17 cellular contexts compared by ENCODE assay signal in the genomic region with DNA sequence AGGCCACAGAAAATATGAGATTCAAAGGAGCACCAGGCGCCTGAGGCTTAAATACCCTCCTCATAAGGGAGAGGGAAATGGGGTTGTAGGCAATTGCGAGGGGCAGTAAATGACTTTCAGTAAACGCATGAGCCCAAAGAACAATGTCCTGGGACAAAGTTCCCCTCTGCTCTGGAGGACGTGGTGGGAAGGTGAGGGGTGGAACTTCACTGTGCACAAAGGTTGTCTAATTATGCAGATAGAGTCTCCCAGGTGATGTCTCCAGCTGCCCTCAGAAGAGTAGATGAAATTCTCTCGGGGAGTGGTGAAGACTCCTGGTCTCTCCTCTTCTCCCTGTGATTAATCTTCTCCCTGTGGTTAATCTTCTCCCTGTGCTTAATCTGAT. TPM values are rescaled to one million over a fixed set of nuclear protein-coding genes. Genes with fewer than 3 reads are reported as not detected.
"Had no signal": no experiment of that assay in that cellular context is flagged by ENCODE, and none has a peak within 500 bp of the region (broad histone marks: within the 10 kb centered on the region; RNA-seq: fewer than 3 reads in every experiment).

No MANE protein-coding gene starts in this region.

- H3K4me3 Mint-ChIP-seq: activated CD4-positive, alpha-beta memory T cell treated with anti-CD3 and anti-CD28 coated beads, Interleukin-2, amount 10 ng/mL, durations not matched to agents 7 days and 5 days; activated CD4-positive, alpha-beta T cell treated with anti-CD3 and anti-CD28 coated beads for 36 hours; activated naive CD4-positive, alpha-beta T cell treated with anti-CD3 and anti-CD28 coated beads, Interleukin-2, amount 10 ng/mL, durations not matched to agents 7 days and 5 days; activated T-cell treated with anti-CD3 and anti-CD28 coated beads, Interleukin-2, amount 50 U/mL, for 24 hours; T-helper 17 cell had no signal

- H3K36me3 ChIP-seq: ascending aorta, pancreas, tibial nerve had no signal

- H3K9me3 Mint-ChIP-seq: activated CD4-positive, alpha-beta memory T cell treated with anti-CD3 and anti-CD28 coated beads, Interleukin-2, amount 10 ng/mL, durations not matched to agents 7 days and 5 days; activated naive CD4-positive, alpha-beta T cell treated with anti-CD3 and anti-CD28 coated beads, Interleukin-2, amount 10 ng/mL, durations not matched to agents 7 days and 5 days; activated T-cell treated with anti-CD3 and anti-CD28 coated beads, Interleukin-2, amount 50 U/mL, for 24 hours had no signal

- H3K4me3 ChIP-seq: ascending aorta, pancreas, tibial nerve had no signal

- H3K27me3 ChIP-seq: ascending aorta, pancreas, tibial nerve had no signal

- FAIRE-seq: bronchial epithelial cell, pancreas had no signal

- H3K9me3 ChIP-seq: ascending aorta, pancreas, tibial nerve had no signal

- H3K27ac ChIP-seq: ascending aorta, pancreas, tibial nerve had no signal

- H3K4me1 ChIP-seq: ascending aorta had no signal

- H3K27ac Mint-ChIP-seq: activated CD4-positive, alpha-beta memory T cell treated with anti-CD3 and anti-CD28 coated beads, Interleukin-2, amount 10 ng/mL, durations not matched to agents 7 days and 5 days; activated CD4-positive, alpha-beta T cell treated with anti-CD3 and anti-CD28 coated beads for 36 hours; activated naive CD4-positive, alpha-beta T cell treated with anti-CD3 and anti-CD28 coated beads, Interleukin-2, amount 10 ng/mL, durations not matched to agents 7 days and 5 days; activated T-cell treated with anti-CD3 and anti-CD28 coated beads, Interleukin-2, amount 50 U/mL, for 24 hours; T-helper 17 cell had no signal

- H3K36me3 Mint-ChIP-seq: activated naive CD4-positive, alpha-beta T cell treated with anti-CD3 and anti-CD28 coated beads, Interleukin-2, amount 10 ng/mL, durations not matched to agents 7 days and 5 days had no signal

- H3K4me1 Mint-ChIP-seq: activated CD4-positive, alpha-beta memory T cell treated with anti-CD3 and anti-CD28 coated beads, Interleukin-2, amount 10 ng/mL, durations not matched to agents 7 days and 5 days; activated naive CD4-positive, alpha-beta T cell treated with anti-CD3 and anti-CD28 coated beads, Interleukin-2, amount 10 ng/mL, durations not matched to agents 7 days and 5 days; T-helper 17 cell had no signal

- DNase-seq: activated CD4-positive, alpha-beta memory T cell treated with anti-CD3 and anti-CD28 coated beads, Interleukin-2, amount 10 ng/mL, durations not matched to agents 7 days and 5 days; activated CD4-positive, alpha-beta T cell treated with anti-CD3 and anti-CD28 coated beads for 36 hours; activated naive CD4-positive, alpha-beta T cell treated with anti-CD3 and anti-CD28 coated beads, Interleukin-2, amount 10 ng/mL, durations not matched to agents 7 days and 5 days; activated T-cell treated with anti-CD3 and anti-CD28 coated beads, Interleukin-2, amount 50 U/mL, for 24 hours; hippocampal formation; kidney glomerular epithelial cell; pancreas; stimulated activated CD4-positive, alpha-beta T cell treated with anti-CD3 and anti-CD28 coated beads, Interleukin-12 subunit alpha, Interleukin-12 subunit beta, amount 100 ng/mL, for 4 hours; stimulated activated naive CD4-positive, alpha-beta T cell; T-helper 17 cell had no signal

RNA-seq across cellular contexts. Expression of gene KCNF1, which starts 26.3 kb away (rescaled TPM):
- total RNA-seq: activated CD4-positive, alpha-beta memory T cell treated with anti-CD3 and anti-CD28 coated beads, Interleukin-2, amount 10 ng/mL, durations not matched to agents 7 days and 5 days; activated CD4-positive, alpha-beta T cell treated with anti-CD3 and anti-CD28 coated beads for 36 hours; ascending aorta; bronchial epithelial cell; chondrocyte; esophagus mucosa; lower leg skin; subcutaneous adipose tissue; T-helper 17 cell had no signal
